In genomic region chr10:490891-491571, GRCh38 we compare ENCODE assay signal across 10 cellular contexts.
DNase-seq lines count a peak whose midpoint lies in the region; ATAC-seq and TF ChIP-seq lines count a peak whose summit lies in the region.
"Had no signal": no experiment of that assay in that cellular context is flagged by ENCODE, and none has a peak within 500 bp of the region (broad histone marks: within the 10 kb centered on the region; RNA-seq: fewer than 3 reads in every experiment).

No MANE protein-coding gene starts in this region.

- peaks cover 6% of the 10 kb centered on the region for H3F3A ChIP-seq in GM23248 (ENCODE audit: insufficient read depth)

- H3K27ac Mint-ChIP-seq in activated CD4-positive, alpha-beta memory T cell treated with anti-CD3 and anti-CD28 coated beads for 36 hours, result no peak overlapping the region
- H3K27ac Mint-ChIP-seq: activated CD8-positive, alpha-beta T cell treated with anti-CD3 and anti-CD28 coated beads, Interleukin-2, amount 10 ng/mL, durations not matched to agents 7 days and 5 days had no signal

- POLR2A ChIA-PET in activated CD4-positive, alpha-beta memory T cell treated with anti-CD3 and anti-CD28 coated beads for 36 hours (lab: Charles Lee), result no interaction called here

- CTCF ChIA-PET in activated CD4-positive, alpha-beta memory T cell treated with anti-CD3 and anti-CD28 coated beads for 36 hours (lab: Charles Lee), result no interaction called here

- peak; percentile 54 for ATAC-seq in left lung
- ATAC-seq: activated CD8-positive, alpha-beta T cell treated with anti-CD3 and anti-CD28 coated beads, Interleukin-2, amount 10 ng/mL, durations not matched to agents 7 days and 5 days had no signal

- 15 to 18% methylated on average over 23 of the region's 23 CpGs for WGBS in GM23248 (ENCODE audit: low coverage in 1 of 2, low lambda C conversion rate in 2 of 2, missing lambda C conversion rate in 2 of 2), 2 experiments

- peaks cover 81% of the 10 kb centered on the region for H3K79me2 ChIP-seq in GM23248 (ENCODE audit: insufficient read depth)

- in situ Hi-C loops in GM23248 (cut with MboI), result no loop called here

- H3K9me2 ChIP-seq in GM23248 (ENCODE audit: insufficient read depth), result no peaks in the 10 kb centered on the region

- H3K27ac ChIP-seq in GM23248, result peak overlapping the region; percentile 74
- H3K27ac ChIP-seq in left lung, result peak overlapping the region in 1 of 2 donors; percentile 41
- peak overlapping the region; percentile 72 for H3K27ac ChIP-seq in skeletal muscle tissue (ENCODE audit: low read depth, low read length)

- no peak overlapping the region for H3K4me3 Mint-ChIP-seq in activated CD4-positive, alpha-beta memory T cell treated with anti-CD3 and anti-CD28 coated beads for 36 hours
- H3K4me3 Mint-ChIP-seq: activated CD8-positive, alpha-beta T cell treated with anti-CD3 and anti-CD28 coated beads, Interleukin-2, amount 10 ng/mL, durations not matched to agents 7 days and 5 days had no signal

- H3K4me1 Mint-ChIP-seq in activated CD4-positive, alpha-beta memory T cell treated with anti-CD3 and anti-CD28 coated beads for 36 hours (ENCODE audit: low read depth), result no peaks in the 10 kb centered on the region

- no peak for TF ChIP-seq CTCF in epithelial cell of esophagus (IDR thresholded peaks at IDR 0.05; ENCODE audit: insufficient read depth, low read depth, low read length, missing control alignments)
- no peak for TF ChIP-seq CTCF in left lung (IDR thresholded peaks at IDR 0.05)

- peaks cover 18% of the 10 kb centered on the region for H3K4me1 ChIP-seq in GM23248 (ENCODE audit: insufficient read depth)
- H3K4me1 ChIP-seq in left lung, result peaks cover 0 to 8% of the 10 kb centered on the region in 2 donors
- peaks cover 49 to 65% (median 62%) of the 10 kb centered on the region in 3 donors for H3K4me1 ChIP-seq in skeletal muscle tissue (ENCODE audit: control insufficient read depth in 3 of 3, insufficient read depth in 3 of 3, low read length in 3 of 3)

- peak overlapping the region; percentile 67 for H3K4me2 ChIP-seq in GM23248 (ENCODE audit: unreplicated experiment)

- no peaks in the 10 kb centered on the region for H3K36me3 Mint-ChIP-seq in activated CD4-positive, alpha-beta memory T cell treated with anti-CD3 and anti-CD28 coated beads for 36 hours

- peak overlapping the region; percentile 54 for H2AFZ ChIP-seq in GM23248

- H3K36me3 ChIP-seq in GM23248 (ENCODE audit: low read depth) (no peaks in the 10 kb centered on the region), left lung (no peaks in the 10 kb centered on the region), skeletal muscle tissue (ENCODE audit: control insufficient read depth in 3 of 3, insufficient read depth in 3 of 3, low read length in 3 of 3) (no peaks in the 10 kb centered on the region)

- no peaks in the 10 kb centered on the region for H3K9me3 ChIP-seq in GM23248 (ENCODE audit: low read depth)
- H3K9me3 ChIP-seq in left lung, result no peaks in the 10 kb centered on the region
- H3K9me3 ChIP-seq in skeletal muscle tissue (ENCODE audit: control insufficient read depth in 3 of 3, low read length in 3 of 3), result no peaks in the 10 kb centered on the region

- intact Hi-C loops in left lung (cut with DNase I), result no loop called here
- intact Hi-C loops in activated CD4-positive, alpha-beta memory T cell treated with anti-CD3 and anti-CD28 coated beads for 36 hours (cut with micrococcal nuclease), result no loop called here

- H4K20me1 ChIP-seq in GM23248 (ENCODE audit: insufficient read depth), result no peaks in the 10 kb centered on the region

- H3K9me3 Mint-ChIP-seq in activated CD4-positive, alpha-beta memory T cell treated with anti-CD3 and anti-CD28 coated beads for 36 hours, result no peaks in the 10 kb centered on the region

- peak overlapping the region; percentile 67 for H3K9ac ChIP-seq in GM23248
- peak overlapping the region; percentile 42 to 74 (median 57) for H3K9ac ChIP-seq in skeletal muscle tissue (ENCODE audit: low read depth in 1 of 3, low read length in 3 of 3)

- H3K27me3 Mint-ChIP-seq in activated CD4-positive, alpha-beta memory T cell treated with anti-CD3 and anti-CD28 coated beads for 36 hours, result peaks cover 6% of the 10 kb centered on the region

- H3K4me3 ChIP-seq in GM23248 (peak overlapping the region; percentile 46), epithelial cell of esophagus (ENCODE audit: low read length) (no peak overlapping the region), left lung (no peak overlapping the region), skeletal muscle tissue (ENCODE audit: low read length in 3 of 3) (peak overlapping the region; percentile 6 to 55 (median 49))

- H3K27me3 ChIP-seq in GM23248 (replicated peaks; ENCODE audit: insufficient read depth), result no peaks in the 10 kb centered on the region
- H3K27me3 ChIP-seq in left lung, result no peaks in the 10 kb centered on the region
- no peaks in the 10 kb centered on the region for H3K27me3 ChIP-seq in skeletal muscle tissue (ENCODE audit: control insufficient read depth in 3 of 3, insufficient read depth in 3 of 3, low read length in 3 of 3)

- DNase-seq in GM23248 (peak; percentile 89), epithelial cell of esophagus (ENCODE audit: low read depth) (peak; percentile 19), left lung (no peak), NCI-H1930 (lab: John Stamatoyannopoulos, UW) (no peak), SIG-M5 treated with dmso at 0.1 percent for 504 hours (lab: John Stamatoyannopoulos, UW; ENCODE audit: unreplicated experiment) (no peak), NCI-H69 (lab: John Stamatoyannopoulos, UW) (no peak)
- DNase-seq in activated CD4-positive, alpha-beta memory T cell treated with anti-CD3 and anti-CD28 coated beads for 36 hours, result no peak
- DNase-seq: activated CD8-positive, alpha-beta T cell treated with anti-CD3 and anti-CD28 coated beads, Interleukin-2, amount 10 ng/mL, durations not matched to agents 7 days and 5 days; MM.1S had no signal

Comparison
In these comparisons a context has a peak if more than half of its experiments do, and no peak if none do; other contexts are left out.
1. DNase-seq: peak in GM23248 (single experiment) and epithelial cell of esophagus (single experiment); none in left lung (0 of 2), NCI-H1930 (0 of 2), SIG-M5 treated with dmso at 0.1 percent for 504 hours (single experiment), NCI-H69 (single experiment) and activated CD4-positive, alpha-beta memory T cell treated with anti-CD3 and anti-CD28 coated beads for 36 hours (single experiment).
2. H3K4me3 ChIP-seq: peak in GM23248 (single experiment) and skeletal muscle tissue (3 of 3); none in epithelial cell of esophagus (single experiment) and left lung (0 of 2).